30 cellular contexts compared by ENCODE assay signal in genomic region chr2:14223576-14223975, GRCh38.
"Had no signal": no experiment of that assay in that cellular context is flagged by ENCODE, and none has a peak within 500 bp of the region (broad histone marks: within the 10 kb centered on the region; RNA-seq: fewer than 3 reads in every experiment).

No MANE protein-coding gene starts in this region.

- H3K27ac ChIP-seq: brain microvascular endothelial cell, epithelial cell of prostate, esophagus squamous epithelium, heart left ventricle, VCaP had no signal

- ATAC-seq: activated CD8-positive, alpha-beta T cell treated with anti-CD3 and anti-CD28 coated beads for 36 hours; activated T-cell treated with anti-CD3 and anti-CD28 coated beads, Interleukin-2, amount 50 U/mL, for 4 hours; activated T-helper 17 cell treated with anti-CD3 and anti-CD28 coated beads, Interleukin-2, amount 50 U/mL, for 72 hours; effector memory CD8-positive, alpha-beta T cell; heart left ventricle; WTC11 had no signal

- H3K27me3 ChIP-seq: brain microvascular endothelial cell, esophagus squamous epithelium, heart left ventricle had no signal

- H3K4me3 ChIP-seq: esophagus squamous epithelium, heart left ventricle had no signal

- DNase-seq: activated CD4-positive, alpha-beta T cell treated with anti-CD3 and anti-CD28 coated beads for 1 hour; activated CD4-positive, alpha-beta T cell treated with anti-CD3 and anti-CD28 coated beads for 48 hours; activated CD4-positive, alpha-beta T cell treated with anti-CD3 and anti-CD28 coated beads, Interleukin-2, amount 50 U/mL, for 1 hour; activated CD4-positive, alpha-beta T cell treated with anti-CD3 and anti-CD28 coated beads, Interleukin-2, amount 50 U/mL, for 48 hours; activated CD8-positive, alpha-beta memory T cell treated with anti-CD3 and anti-CD28 coated beads for 24 hours; activated CD8-positive, alpha-beta T cell treated with anti-CD3 and anti-CD28 coated beads for 36 hours; activated effector memory CD4-positive, alpha-beta T cell treated with Interleukin-2 at 50 U/mL for 16 hours; activated gamma-delta T cell treated with Interleukin-2 at 50 U/mL for 16 hours; activated naive CD4-positive, alpha-beta T cell treated with anti-CD3 and anti-CD28 coated beads, Interleukin-2, amount 50 U/mL, for 16 hours; activated naive CD4-positive, alpha-beta T cell treated with Interleukin-2 at 50 U/mL for 16 hours; activated T-cell treated with anti-CD3 and anti-CD28 coated beads, Interleukin-2, amount 50 U/mL, for 4 hours; amniotic stem cell; anterior cingulate cortex; brain microvascular endothelial cell; caudate nucleus; cortex of kidney; dermis blood vessel endothelial cell; effector CD4-positive, alpha-beta T cell; effector memory CD8-positive, alpha-beta T cell; esophagus squamous epithelium; heart left ventricle; T-helper 2 cell had no signal

- H3K36me3 ChIP-seq: brain microvascular endothelial cell, esophagus squamous epithelium, heart left ventricle had no signal

- H3K4me1 Mint-ChIP-seq: activated T-helper 17 cell treated with anti-CD3 and anti-CD28 coated beads, Interleukin-2, amount 50 U/mL, for 72 hours had no signal

- H3K36me3 Mint-ChIP-seq: activated naive CD8-positive, alpha-beta T cell had no signal

- H3K27me3 Mint-ChIP-seq: activated CD8-positive, alpha-beta T cell treated with anti-CD3 and anti-CD28 coated beads for 36 hours; activated naive CD8-positive, alpha-beta T cell; activated T-helper 17 cell treated with anti-CD3 and anti-CD28 coated beads, Interleukin-2, amount 50 U/mL, for 72 hours; effector memory CD8-positive, alpha-beta T cell had no signal

- FAIRE-seq: astrocyte, colon, frontal cortex had no signal

- H3K9me3 ChIP-seq: esophagus squamous epithelium had no signal

- H3K4me1 ChIP-seq: esophagus squamous epithelium, heart left ventricle had no signal

- H3K27ac Mint-ChIP-seq: activated CD8-positive, alpha-beta T cell treated with anti-CD3 and anti-CD28 coated beads for 36 hours; activated naive CD8-positive, alpha-beta T cell; activated T-helper 17 cell treated with anti-CD3 and anti-CD28 coated beads, Interleukin-2, amount 50 U/mL, for 72 hours; effector memory CD8-positive, alpha-beta T cell; WTC11 had no signal

- H3K4me3 Mint-ChIP-seq: activated CD8-positive, alpha-beta T cell treated with anti-CD3 and anti-CD28 coated beads for 36 hours; activated naive CD8-positive, alpha-beta T cell; activated T-cell treated with anti-CD3 and anti-CD28 coated beads, Interleukin-2, amount 50 U/mL, for 4 hours; activated T-helper 17 cell treated with anti-CD3 and anti-CD28 coated beads, Interleukin-2, amount 50 U/mL, for 72 hours; effector memory CD8-positive, alpha-beta T cell; WTC11 had no signal
